1 cellular context compared by ENCODE assay signal in genomic region chr20:23368316-23369110, GRCh38.
TF ChIP-seq lines count a peak whose summit lies in the region.

No MANE protein-coding gene starts in this region.

TF ChIP-seq in A549, 52 proteins besides CTCF, POLR2A, EP300 and RAD21:
- TF ChIP-seq, protein P1, sequence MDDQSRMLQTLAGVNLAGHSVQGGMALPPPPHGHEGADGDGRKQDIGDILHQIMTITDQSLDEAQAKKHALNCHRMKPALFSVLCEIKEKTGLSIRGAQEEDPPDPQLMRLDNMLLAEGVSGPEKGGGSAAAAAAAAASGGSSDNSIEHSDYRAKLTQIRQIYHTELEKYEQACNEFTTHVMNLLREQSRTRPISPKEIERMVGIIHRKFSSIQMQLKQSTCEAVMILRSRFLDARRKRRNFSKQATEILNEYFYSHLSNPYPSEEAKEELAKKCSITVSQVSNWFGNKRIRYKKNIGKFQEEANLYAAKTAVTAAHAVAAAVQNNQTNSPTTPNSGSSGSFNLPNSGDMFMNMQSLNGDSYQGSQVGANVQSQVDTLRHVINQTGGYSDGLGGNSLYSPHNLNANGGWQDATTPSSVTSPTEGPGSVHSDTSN (IDR thresholded peaks at IDR 0.05): no peak
- TF ChIP-seq ESRRA (IDR thresholded peaks at IDR 0.05; ENCODE audit: borderline replicate concordance, low read length) (no peak), FOXS1 (CRISPR knock-in tag; IDR thresholded peaks at IDR 0.05) (no peak), MAX (IDR thresholded peaks at IDR 0.05) (no peak), FOSB (CRISPR knock-in tag; IDR thresholded peaks at IDR 0.05) (no peak), TP53 (CRISPR knock-in tag; IDR thresholded peaks at IDR 0.05) (no peak), GATA3 (IDR thresholded peaks at IDR 0.05; ENCODE audit: borderline replicate concordance) (no peak), PHF8 (IDR thresholded peaks at IDR 0.05; ENCODE audit: borderline replicate concordance, low read depth) (no peak), HOXA7 (CRISPR knock-in tag; IDR thresholded peaks at IDR 0.05) (no peak), ELK1 (IDR thresholded peaks at IDR 0.05; ENCODE audit: low read depth, low read length) (no peak), CBX8 (IDR thresholded peaks at IDR 0.05) (no peak), JUNB (IDR thresholded peaks at IDR 0.05) (no peak), NPAS2 (CRISPR knock-in tag; IDR thresholded peaks at IDR 0.05; ENCODE audit: borderline replicate concordance) (no peak), POLR2AphosphoS2 (conservative IDR thresholded peaks at IDR 0.05; ENCODE audit: low read length) (no peak), ZNF302 (CRISPR knock-in tag; IDR thresholded peaks at IDR 0.05) (no peak), CEBPB (IDR thresholded peaks at IDR 0.05) (no peak), SREBF2 (IDR thresholded peaks at IDR 0.05) (no peak), CBX2 (IDR thresholded peaks at IDR 0.05; ENCODE audit: borderline replicate concordance, low read depth) (no peak), BHLHE40 (IDR thresholded peaks at IDR 0.05; ENCODE audit: low read depth, low read length) (no peak), USF2 (IDR thresholded peaks at IDR 0.05) (no peak)
